ENCODE assay signal across 2 cellular contexts in genomic region chr19:19489804-19490204, GRCh38.
A peak's percentile ranks its signal among the peaks of the same experiment; 100 is the strongest.
TF ChIP-seq lines count a peak whose summit lies in the region.

No MANE protein-coding gene starts in this region.

TF ChIP-seq in K562, 482 proteins besides CTCF, POLR2A, EP300 and RAD21:
- no peak for TF ChIP-seq NCOA2 (IDR thresholded peaks at IDR 0.05; ENCODE audit: partially characterized antibody in 2 of 2)
- 0 out of 2 replicates have a peak, but pooled peaks have one; percentile 67 for TF ChIP-seq CBFB (CRISPR knock-in tag; IDR thresholded peaks at IDR 0.05)
- no peak for TF ChIP-seq TOE1 (IDR thresholded peaks at IDR 0.05; ENCODE audit: borderline replicate concordance)
- TF ChIP-seq TOE1 (CRISPR knock-in tag; IDR thresholded peaks at IDR 0.05; ENCODE audit: borderline replicate concordance, low read depth) = 0 out of 2 replicates have a peak, but pooled peaks have one; percentile 13
- peak; percentile 63; the same call in 1 of the 2 replicates for TF ChIP-seq ATF6 (CRISPR knock-in tag; IDR thresholded peaks at IDR 0.05)
- 0 out of 2 replicates have a peak, but pooled peaks have one; percentile 45 for TF ChIP-seq FOXK1 (CRISPR knock-in tag; IDR thresholded peaks at IDR 0.05; ENCODE audit: borderline replicate concordance)
- 0 out of 2 replicates have a peak, but pooled peaks have one; percentile 45 for TF ChIP-seq MBD1 (CRISPR knock-in tag; IDR thresholded peaks at IDR 0.05)
- no peak for TF ChIP-seq NRF1 (conservative IDR thresholded peaks at IDR 0.05 in 1 of 2, IDR thresholded peaks at IDR 0.05 in 1 of 2)

TF ChIP-seq in liver, 16 proteins besides CTCF, POLR2A, EP300 and RAD21:
- TF ChIP-seq NR2F2 (IDR thresholded peaks at IDR 0.05) = no peak
- TF ChIP-seq JUND (IDR thresholded peaks at IDR 0.05) = no peak
- TF ChIP-seq ATF3 (IDR thresholded peaks at IDR 0.05) = no peak
- TF ChIP-seq REST (IDR thresholded peaks at IDR 0.05) = no peak
- TF ChIP-seq GABPA (IDR thresholded peaks at IDR 0.05 in 1 of 2, conservative IDR thresholded peaks at IDR 0.05 in 1 of 2) = no peak
- no peak for TF ChIP-seq TAF1 (conservative IDR thresholded peaks at IDR 0.05)
- no peak for TF ChIP-seq EGR1 (IDR thresholded peaks at IDR 0.05; ENCODE audit: low read depth in 2 of 2)
- TF ChIP-seq RXRA (IDR thresholded peaks at IDR 0.05) = no peak
- no peak for TF ChIP-seq ZBTB33 (IDR thresholded peaks at IDR 0.05)
- no peak for TF ChIP-seq YY1 (IDR thresholded peaks at IDR 0.05)
- no peak for TF ChIP-seq SP1 (IDR thresholded peaks at IDR 0.05)
- TF ChIP-seq FOXA2 (IDR thresholded peaks at IDR 0.05) = no peak
- TF ChIP-seq HNF4G (IDR thresholded peaks at IDR 0.05) = no peak
- TF ChIP-seq FOXA1 (IDR thresholded peaks at IDR 0.05) = no peak
- no peak for TF ChIP-seq MAX (IDR thresholded peaks at IDR 0.05)
